ENCODE assay signal across 1 cellular context in genomic region chr19:13761423-13761822, GRCh38.
TF ChIP-seq lines count a peak whose summit lies in the region.

No MANE protein-coding gene starts in this region.

TF ChIP-seq in IMR-90, 13 proteins besides CTCF, POLR2A, EP300 and RAD21:
- TF ChIP-seq SMC3 (IDR thresholded peaks at IDR 0.05; ENCODE audit: low read depth, low read length) (no peak), ELK1 (IDR thresholded peaks at IDR 0.05; ENCODE audit: borderline replicate concordance, low read depth, low read length) (no peak), BHLHE40 (IDR thresholded peaks at IDR 0.05; ENCODE audit: low read depth, low read length) (no peak), USF2 (IDR thresholded peaks at IDR 0.05; ENCODE audit: low read depth, low read length) (no peak)
